Comparison of ENCODE assay signal across 24 cellular contexts in genomic region chr21:18913914-18914313, GRCh38.
DNase-seq lines count a peak whose midpoint lies in the region; ATAC-seq, FAIRE-seq and TF ChIP-seq lines count a peak whose summit lies in the region.
"Had no signal": no experiment of that assay in that cellular context is flagged by ENCODE, and none has a peak within 500 bp of the region (broad histone marks: within the 10 kb centered on the region; RNA-seq: fewer than 3 reads in every experiment).

No MANE protein-coding gene starts in this region.

- no peak for TF ChIP-seq EP300 in H1 (IDR thresholded peaks at IDR 0.05; ENCODE audit: borderline replicate concordance in 1 of 2, low read depth in 2 of 2, low read length in 2 of 2)

- no peak overlapping the region for H3K4me2 ChIP-seq in H1 (ENCODE audit: insufficient read depth in 1 of 2, low read depth in 2 of 2, low read length in 2 of 2)
- no peak overlapping the region for H3K4me2 ChIP-seq in osteoblast (ENCODE audit: insufficient read depth, low read length)

- no peak for FAIRE-seq in H1 (lab: Jason Lieb, UNC)
- FAIRE-seq: GM18507, HepG2 had no signal

- H3K4me1 ChIP-seq in RWPE2 (ENCODE audit: insufficient read depth, poor library complexity, severe bottlenecking) (no peaks in the 10 kb centered on the region), H1 (replicated peaks in 1 of 4; ENCODE audit: control insufficient read depth in 3 of 4, insufficient read depth in 4 of 4, low read length in 3 of 4) (no peaks in the 10 kb centered on the region), osteoblast (ENCODE audit: insufficient read depth, low read length) (no peaks in the 10 kb centered on the region)
- H3K4me1 ChIP-seq: SJSA1 had no signal

- H3K4me1 Mint-ChIP-seq in neural crest cell, result no peaks in the 10 kb centered on the region
- H3K4me1 Mint-ChIP-seq: CD4-positive, alpha-beta memory T cell had no signal

- no peak overlapping the region for H3K18ac ChIP-seq in H1 (ENCODE audit: extremely low read depth, low read length)

- no peak overlapping the region for H2BK5ac ChIP-seq in H1 (ENCODE audit: low read depth, low read length)

- H3K56ac ChIP-seq in H1 (replicated peaks; ENCODE audit: insufficient read length, low read depth, low read length), result no peak overlapping the region

- H3K4me3 Mint-ChIP-seq in neural crest cell, result no peak overlapping the region
- H3K4me3 Mint-ChIP-seq: CD4-positive, alpha-beta memory T cell had no signal

- CTCF ChIA-PET in H1 (lab: Charles Lee; ENCODE audit: partially characterized antibody), result interaction anchor here (1.5 kb wide), 1 partner anchor 20 kb away, joined by 7 read pairs; no protein-coding TSS in a partner anchor

- TF ChIP-seq CTCF in RWPE2 (IDR thresholded peaks at IDR 0.05; ENCODE audit: poor library complexity, severe bottlenecking), result no peak
- TF ChIP-seq CTCF in H1 (IDR thresholded peaks at IDR 0.05; ENCODE audit: control extremely low read depth in 1 of 3, insufficient read depth in 1 of 3, low read depth in 1 of 3, low read length in 3 of 3), result peak in 2 of 3 experiments; percentile 12 to 30; a peak in 2 of 4 replicates
- no peak for TF ChIP-seq CTCF in neural crest cell (conservative IDR thresholded peaks at IDR 0.05)
- TF ChIP-seq CTCF in osteoblast (IDR thresholded peaks at IDR 0.05; ENCODE audit: extremely low read depth, low read depth, low read length), result no peak

- no peaks in the 10 kb centered on the region for H3K36me3 Mint-ChIP-seq in neural crest cell (ENCODE audit: low read depth)
- H3K36me3 Mint-ChIP-seq: CD4-positive, alpha-beta memory T cell had no signal

- H3K36me3 ChIP-seq in RWPE2 (ENCODE audit: low read depth) (no peaks in the 10 kb centered on the region), H1 (ENCODE audit: control insufficient read depth in 2 of 4, insufficient read depth in 4 of 4, low read length in 3 of 4) (no peaks in the 10 kb centered on the region), osteoblast (ENCODE audit: insufficient read depth, low read length) (no peaks in the 10 kb centered on the region)
- H3K36me3 ChIP-seq: SJSA1 had no signal

- H3K9me3 ChIP-seq in RWPE2 (ENCODE audit: severe bottlenecking) (no peaks in the 10 kb centered on the region), H1 (ENCODE audit: insufficient read depth in 2 of 2, low read depth in 1 of 2, low read length in 1 of 2) (no peaks in the 10 kb centered on the region), osteoblast (ENCODE audit: low read depth, low read length) (peaks cover 3% of the 10 kb centered on the region)

- no peak overlapping the region for H2BK12ac ChIP-seq in H1 (ENCODE audit: low read depth, low read length)

- no peaks in the 10 kb centered on the region for H3K79me1 ChIP-seq in H1 (ENCODE audit: low read depth, low read length)

- H3K79me2 ChIP-seq in H1 (ENCODE audit: control insufficient read depth in 1 of 2, insufficient read depth in 2 of 2, low read length in 2 of 2), result no peaks in the 10 kb centered on the region
- H3K79me2 ChIP-seq in osteoblast (ENCODE audit: insufficient read depth, low read length), result no peaks in the 10 kb centered on the region

- POLR2A ChIA-PET in H1 (lab: Charles Lee; ENCODE audit: partially characterized antibody), result no interaction called here

- peaks cover 8% of the 10 kb centered on the region for H3K9me3 Mint-ChIP-seq in neural crest cell

- H2BK20ac ChIP-seq in H1 (ENCODE audit: low read length), result no peak overlapping the region

- ATAC-seq in RWPE2 (ENCODE audit: low read depth), result peak; percentile 27; the same call in 2 of the 3 replicates
- ATAC-seq in HG03159 (IDR thresholded peaks at IDR 0.05; ENCODE audit: unreplicated experiment), result no peak
- no peak for ATAC-seq in HG03354 (IDR thresholded peaks at IDR 0.05; ENCODE audit: poor library complexity, severe bottlenecking, unreplicated experiment)
- ATAC-seq: HepG2, PC-3, Right ventricle myocardium inferior had no signal

- DNase-seq in RWPE2 (ENCODE audit: low spot score) (no peak), H1 (ENCODE audit: low read depth in 1 of 2, low spot score in 2 of 2) (no peak), neural crest cell (ENCODE audit: low read depth, low spot score) (no peak), osteoblast (ENCODE audit: insufficient read length, low spot score, missing footprints) (no peak)
- no peak for DNase-seq in stimulated activated CD4-positive, alpha-beta T cell treated with anti-CD3 and anti-CD28 coated beads, Interleukin-4, amount 100 ng/mL, for 1 hour
- DNase-seq: C1 segment of cervical spinal cord; CD4-positive, alpha-beta memory T cell; COR-L47; HCEC 1CT; Karpas-422; NCI-H1092 treated with DMSO at 0.1 percent for 48 hours; NCI-H1436 treated with DMSO at 0.1 percent for 48 hours; NCI-H187 treated with DMSO at 0.1 percent for 48 hours; NCI-H2107; NCI-H524; NCI-H748 treated with DMSO at 0.1 percent for 48 hours; NK-92 treated with Interleukin-12 subunit alpha and Interleukin-12 subunit beta, amount 100 ng/mL, for 24 hours; PC-3 had no signal

- no peak for TF ChIP-seq POLR2A in H1 (IDR thresholded peaks at IDR 0.05; ENCODE audit: control extremely low read depth in 1 of 2, low read depth in 2 of 2, low read length in 2 of 2)

- no peak overlapping the region for H4K5ac ChIP-seq in H1 (ENCODE audit: insufficient read length, low read depth, low read length)

- H3K4me3 ChIP-seq in RWPE2 (ENCODE audit: severe bottlenecking), result no peak overlapping the region
- H3K4me3 ChIP-seq in H1 (ENCODE audit: extremely low read depth in 1 of 4, insufficient read depth in 2 of 4, low read depth in 3 of 4, low read length in 4 of 4), result no peak overlapping the region
- H3K4me3 ChIP-seq in osteoblast (ENCODE audit: insufficient read depth, low read length), result no peak overlapping the region
- H3K4me3 ChIP-seq: SJSA1 had no signal

- no peak overlapping the region for H2AK5ac ChIP-seq in H1 (ENCODE audit: low read depth, low read length)

- no peaks in the 10 kb centered on the region for H3K27me3 Mint-ChIP-seq in neural crest cell (ENCODE audit: low read depth)
- H3K27me3 Mint-ChIP-seq: CD4-positive, alpha-beta memory T cell had no signal

- H3K27me3 ChIP-seq in RWPE2 (ENCODE audit: insufficient read depth, poor library complexity, severe bottlenecking) (no peaks in the 10 kb centered on the region), H1 (replicated peaks in 1 of 4; ENCODE audit: control insufficient read depth in 3 of 4, extremely low read depth in 1 of 4, insufficient read depth in 3 of 4, low read length in 3 of 4) (no peaks in the 10 kb centered on the region), osteoblast (ENCODE audit: insufficient read depth, low read length) (no peaks in the 10 kb centered on the region)
- H3K27me3 ChIP-seq: SJSA1 had no signal

- no peak overlapping the region for H3K4ac ChIP-seq in H1 (replicated peaks; ENCODE audit: insufficient read length, low read depth, low read length)

- H3K27ac Mint-ChIP-seq in neural crest cell (ENCODE audit: unreplicated experiment), result peak overlapping the region; percentile 50
- H3K27ac Mint-ChIP-seq: CD4-positive, alpha-beta memory T cell had no signal

- no peak overlapping the region for H3K14ac ChIP-seq in H1 (ENCODE audit: insufficient read length)

- H4K8ac ChIP-seq in H1 (ENCODE audit: extremely low read depth, insufficient read depth, low read length), result no peak overlapping the region

- H3K9ac ChIP-seq in H1 (replicated peaks in 1 of 4; ENCODE audit: extremely low read depth in 1 of 4, low read depth in 3 of 4, low read length in 3 of 4), result no peak overlapping the region

- TF ChIP-seq RAD21 in H1 (IDR thresholded peaks at IDR 0.05 in 1 of 2, conservative IDR thresholded peaks at IDR 0.05 in 1 of 2; ENCODE audit: low read depth in 2 of 2, low read length in 2 of 2), result peak; percentile 41 to 54; a peak in 3 of 4 replicates

- no peaks in the 10 kb centered on the region for H4K20me1 ChIP-seq in H1 (replicated peaks in 1 of 2; ENCODE audit: control insufficient read depth in 1 of 2, insufficient read depth in 2 of 2, low read length in 2 of 2)
- no peaks in the 10 kb centered on the region for H4K20me1 ChIP-seq in osteoblast (ENCODE audit: insufficient read depth, low read length)

- H4K91ac ChIP-seq in H1 (replicated peaks; ENCODE audit: insufficient read length, low read length), result no peak overlapping the region

- no peak overlapping the region for H2BK15ac ChIP-seq in H1 (ENCODE audit: low read length)

- H3K23ac ChIP-seq in H1 (ENCODE audit: insufficient read length), result no peak overlapping the region

- H2BK120ac ChIP-seq in H1 (replicated peaks; ENCODE audit: low read depth, low read length), result no peak overlapping the region

- WGBS in H1 (ENCODE audit: extremely low coverage in 1 of 2, insufficient coverage in 1 of 2, insufficient read length in 1 of 2, insufficient replicate concordance in 2 of 2, low coverage in 1 of 2, low lambda C conversion rate in 2 of 2, missing lambda C conversion rate in 1 of 2), 2 experiments, result 97% methylated on average over 4 of the region's 4 CpGs; no CpG with 5 or more reads in 1 of the 2 experiments

- H3K27ac ChIP-seq in RWPE2 (ENCODE audit: poor library complexity, severe bottlenecking) (no peak overlapping the region), H1 (ENCODE audit: low read depth, low read length) (no peak overlapping the region), osteoblast (ENCODE audit: low read depth, low read length) (no peak overlapping the region)
- H3K27ac ChIP-seq: SJSA1 had no signal

- no peak overlapping the region for H2AFZ ChIP-seq in H1 (ENCODE audit: low read length)
- no peak overlapping the region for H2AFZ ChIP-seq in osteoblast (ENCODE audit: low read length)

- no peaks in the 10 kb centered on the region for H3K23me2 ChIP-seq in H1 (ENCODE audit: low read depth, low read length)

TF ChIP-seq in H1, 55 proteins besides CTCF, POLR2A, EP300 and RAD21 (continues in another document):
- TF ChIP-seq RFX5 (IDR thresholded peaks at IDR 0.05; ENCODE audit: borderline replicate concordance, low read depth, low read length) (no peak), ASH2L (IDR thresholded peaks at IDR 0.05; ENCODE audit: low read length) (no peak), FOSL1 (IDR thresholded peaks at IDR 0.05; ENCODE audit: insufficient read depth, low read depth, low read length) (no peak), JUND (IDR thresholded peaks at IDR 0.05; ENCODE audit: low read length) (no peak), KDM4A (IDR thresholded peaks at IDR 0.05; ENCODE audit: low read depth, low read length, severe bottlenecking) (no peak), SP1 (IDR thresholded peaks at IDR 0.05; ENCODE audit: low read depth, low read length) (no peak), HDAC6 (IDR thresholded peaks at IDR 0.05; ENCODE audit: low read depth, low read length) (no peak), HDAC2 (IDR thresholded peaks at IDR 0.05; ENCODE audit: borderline replicate concordance in 1 of 2, low read depth in 2 of 2, low read length in 2 of 2) (no peak), BRCA1 (IDR thresholded peaks at IDR 0.05; ENCODE audit: low read depth, low read length) (no peak), SUZ12 (IDR thresholded peaks at IDR 0.05; ENCODE audit: low read length) (no peak), SIX5 (IDR thresholded peaks at IDR 0.05; ENCODE audit: low read depth, low read length) (no peak), SIRT6 (IDR thresholded peaks at IDR 0.05; ENCODE audit: low read length) (no peak)

Comparison
In these comparisons a context has a peak if more than half of its experiments do, and no peak if none do; other contexts are left out.
1. CTCF ChIP-seq: peak in H1 (2 of 3); none in RWPE2 (single experiment), neural crest cell (single experiment) and osteoblast (single experiment).